Comparison of ENCODE assay signal across 16 cellular contexts in the genomic region with DNA sequence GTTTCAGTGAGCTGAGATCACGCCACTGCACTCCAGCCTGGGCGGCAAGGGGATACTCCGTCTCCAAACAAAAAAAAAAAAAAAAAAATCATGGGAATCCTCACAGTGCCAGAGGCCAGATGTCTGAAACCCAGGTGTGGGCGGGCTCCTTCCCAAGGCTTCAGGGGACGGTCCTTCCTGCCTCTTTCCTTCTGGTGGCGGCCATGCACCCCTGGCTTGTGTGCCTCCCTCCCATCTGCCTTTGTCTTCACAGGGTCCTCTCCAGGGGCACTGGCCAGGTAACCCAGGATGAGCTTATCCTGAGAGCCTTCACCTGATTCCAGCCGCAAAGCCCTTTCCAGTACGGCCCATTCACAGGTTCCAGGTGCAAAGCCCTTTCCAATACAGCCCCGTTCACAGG.
"Had no signal": no experiment of that assay in that cellular context is flagged by ENCODE, and none has a peak within 500 bp of the region (broad histone marks: within the 10 kb centered on the region; RNA-seq: fewer than 3 reads in every experiment).

No MANE protein-coding gene starts in this region.

- H3K36me3 Mint-ChIP-seq: activated CD8-positive, alpha-beta memory T cell treated with anti-CD3 and anti-CD28 coated beads, Interleukin-2, amount 10 ng/mL, durations not matched to agents 7 days and 5 days; activated naive CD8-positive, alpha-beta T cell treated with anti-CD3 and anti-CD28 coated beads for 36 hours; naive B cell; neural progenitor cell had no signal

- H3K4me1 Mint-ChIP-seq: central memory CD8-positive, alpha-beta T cell; naive B cell had no signal

- H3K27ac Mint-ChIP-seq: activated CD4-positive, alpha-beta memory T cell treated with anti-CD3 and anti-CD28 coated beads, Interleukin-2, amount 10 ng/mL, durations not matched to agents 7 days and 5 days; activated CD4-positive, alpha-beta T cell treated with anti-CD3 and anti-CD28 coated beads, Interleukin-2, amount 10 ng/mL, durations not matched to agents 24 days and 14 days; activated CD8-positive, alpha-beta memory T cell treated with anti-CD3 and anti-CD28 coated beads, Interleukin-2, amount 10 ng/mL, durations not matched to agents 7 days and 5 days; activated naive CD8-positive, alpha-beta T cell treated with anti-CD3 and anti-CD28 coated beads for 36 hours; naive B cell; neural progenitor cell; T-helper 1 cell treated with Interleukin-12 subunit alpha and Interleukin-12 subunit beta and Interleukin-4 antibody, amounts not matched to agents 30 μg/mL and 1 μg/mL, for 36 hours had no signal

- ATAC-seq: activated CD8-positive, alpha-beta memory T cell treated with anti-CD3 and anti-CD28 coated beads, Interleukin-2, amount 10 ng/mL, durations not matched to agents 7 days and 5 days; left colon; psoas muscle had no signal

- H3K9me3 Mint-ChIP-seq: activated CD4-positive, alpha-beta memory T cell treated with anti-CD3 and anti-CD28 coated beads, Interleukin-2, amount 10 ng/mL, durations not matched to agents 7 days and 5 days; activated CD4-positive, alpha-beta T cell treated with anti-CD3 and anti-CD28 coated beads, Interleukin-2, amount 10 ng/mL, durations not matched to agents 24 days and 14 days; activated naive CD8-positive, alpha-beta T cell treated with anti-CD3 and anti-CD28 coated beads for 36 hours; central memory CD8-positive, alpha-beta T cell; naive B cell; neural progenitor cell; T-helper 1 cell treated with Interleukin-12 subunit alpha and Interleukin-12 subunit beta and Interleukin-4 antibody, amounts not matched to agents 30 μg/mL and 1 μg/mL, for 36 hours had no signal

- DNase-seq: activated CD4-positive, alpha-beta memory T cell treated with anti-CD3 and anti-CD28 coated beads, Interleukin-2, amount 10 ng/mL, durations not matched to agents 7 days and 5 days; activated CD4-positive, alpha-beta T cell treated with anti-CD3 and anti-CD28 coated beads, Interleukin-2, amount 10 ng/mL, durations not matched to agents 24 days and 14 days; activated CD8-positive, alpha-beta memory T cell treated with anti-CD3 and anti-CD28 coated beads, Interleukin-2, amount 10 ng/mL, durations not matched to agents 7 days and 5 days; activated naive CD4-positive, alpha-beta T cell; activated naive CD8-positive, alpha-beta T cell treated with anti-CD3 and anti-CD28 coated beads for 36 hours; activated T-cell treated with anti-CD3 and anti-CD28 coated beads for 4 hours; naive B cell; psoas muscle; stimulated activated CD4-positive, alpha-beta T cell treated with anti-CD3 and anti-CD28 coated beads, Interleukin-4, amount 100 ng/mL, for 24 hours; stimulated activated naive CD4-positive, alpha-beta T cell treated with Interleukin-2 at 50 U/mL for 16 hours; T1000; thyroid gland had no signal

- H3K4me3 Mint-ChIP-seq: activated CD4-positive, alpha-beta memory T cell treated with anti-CD3 and anti-CD28 coated beads, Interleukin-2, amount 10 ng/mL, durations not matched to agents 7 days and 5 days; activated CD4-positive, alpha-beta T cell treated with anti-CD3 and anti-CD28 coated beads, Interleukin-2, amount 10 ng/mL, durations not matched to agents 24 days and 14 days; activated CD8-positive, alpha-beta memory T cell treated with anti-CD3 and anti-CD28 coated beads, Interleukin-2, amount 10 ng/mL, durations not matched to agents 7 days and 5 days; activated naive CD8-positive, alpha-beta T cell treated with anti-CD3 and anti-CD28 coated beads for 36 hours; central memory CD8-positive, alpha-beta T cell; naive B cell; neural progenitor cell; T-helper 1 cell treated with Interleukin-12 subunit alpha and Interleukin-12 subunit beta and Interleukin-4 antibody, amounts not matched to agents 30 μg/mL and 1 μg/mL, for 36 hours had no signal

- H3K27me3 Mint-ChIP-seq: activated CD4-positive, alpha-beta memory T cell treated with anti-CD3 and anti-CD28 coated beads, Interleukin-2, amount 10 ng/mL, durations not matched to agents 7 days and 5 days; activated CD4-positive, alpha-beta T cell treated with anti-CD3 and anti-CD28 coated beads, Interleukin-2, amount 10 ng/mL, durations not matched to agents 24 days and 14 days; activated CD8-positive, alpha-beta memory T cell treated with anti-CD3 and anti-CD28 coated beads, Interleukin-2, amount 10 ng/mL, durations not matched to agents 7 days and 5 days; activated naive CD8-positive, alpha-beta T cell treated with anti-CD3 and anti-CD28 coated beads for 36 hours; central memory CD8-positive, alpha-beta T cell had no signal
